Comparison of ENCODE assay signal across 8 cellular contexts in the genomic region with DNA sequence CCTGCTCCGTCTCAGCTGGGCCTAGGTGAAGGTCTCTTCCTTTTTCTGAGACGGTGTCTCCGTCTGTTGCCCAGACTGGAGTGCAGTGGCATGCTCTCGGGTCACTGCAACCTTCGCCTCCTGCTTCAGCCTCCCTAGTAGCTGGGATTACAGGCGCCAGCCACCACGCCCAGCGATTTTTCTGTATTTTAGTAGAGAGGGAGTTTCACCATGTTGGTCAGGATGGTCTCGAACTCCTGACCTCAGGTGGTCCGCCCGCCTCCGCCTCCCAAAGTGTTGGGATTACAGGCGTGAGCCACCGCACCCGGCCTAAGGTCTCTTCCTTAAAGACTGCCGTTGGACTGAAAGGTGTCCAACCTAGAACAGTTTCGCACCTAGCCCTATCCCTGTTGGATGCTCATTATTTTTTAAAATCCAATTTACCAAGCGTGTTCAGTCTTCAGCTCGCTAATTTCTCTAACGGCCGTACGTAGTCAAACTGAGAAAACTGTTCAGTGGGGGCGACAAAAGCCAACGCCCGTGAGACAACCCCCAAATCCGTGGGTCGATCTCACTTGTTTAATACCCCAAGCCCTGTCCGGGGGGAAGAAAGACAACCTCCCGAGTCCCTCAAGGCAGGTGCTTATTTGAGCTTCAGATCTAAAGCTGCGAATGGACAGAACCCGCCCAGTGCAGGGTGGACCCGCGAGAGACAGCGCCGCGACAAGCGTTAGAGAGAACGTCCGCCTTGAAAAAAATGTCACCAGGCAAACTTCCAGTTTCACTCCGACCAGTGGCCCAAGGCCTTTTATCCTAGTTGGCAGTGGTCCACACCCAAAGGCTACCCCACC. TPM values are rescaled to one million over a fixed set of nuclear protein-coding genes. Genes with fewer than 3 reads are reported as not detected.
DNase-seq lines count a peak whose midpoint lies in the region; ATAC-seq, FAIRE-seq and TF ChIP-seq lines count a peak whose summit lies in the region.

No MANE protein-coding gene starts in this region.

- H2AFZ ChIP-seq in HepG2 (ENCODE audit: low read length) = peak overlapping the region; percentile 13

- peak overlapping the region; percentile 78 for H3K4me3 ChIP-seq in Caco-2 (ENCODE audit: low read depth, low read length)
- peak overlapping the region in 3 of 4 donors; percentile 13 to 73 (median 51) for H3K4me3 ChIP-seq in adrenal gland
- peak overlapping the region; percentile 86 to 97 (median 90) for H3K4me3 ChIP-seq in HepG2 (replicated peaks in 1 of 3; ENCODE audit: insufficient read depth in 1 of 3, low read depth in 2 of 3, low read length in 3 of 3)
- peak overlapping the region; percentile 32 to 81 (median 62) for H3K4me3 ChIP-seq in transverse colon

- 40 to 55% (median 48%) methylated on average over 30 to 40 of the region's 40 CpGs for WGBS in adrenal gland, 4 donors
- WGBS in HepG2 (ENCODE audit: low lambda C conversion rate) = 36% methylated on average over 39 of the region's 40 CpGs
- WGBS in transverse colon (ENCODE audit: low coverage in 1 of 2), 2 donors = 34% methylated on average over 40 of the region's 40 CpGs; no CpG with 5 or more reads in 1 of the 2 donors

- BruUV-seq in Caco-2 (replicated peaks; lab: Mats Ljungman, UMichigan) (TSS peak; percentile 87), HepG2 (replicated peaks; lab: Mats Ljungman, UMichigan) (TSS peak; percentile 86)

- H3K9me3 Mint-ChIP-seq in Caco-2 (ENCODE audit: unreplicated experiment) = no peaks in the 10 kb centered on the region

- H3K4me3 Mint-ChIP-seq in Caco-2 (ENCODE audit: unreplicated experiment) = peak overlapping the region; percentile 89

- TF ChIP-seq CTCF in Caco-2 (IDR thresholded peaks at IDR 0.05; ENCODE audit: insufficient read depth in 1 of 2, low read depth in 1 of 2, low read length in 1 of 2, severe bottlenecking in 1 of 2, unreplicated experiment in 1 of 2) (no peak), adrenal gland (IDR thresholded peaks at IDR 0.05) (peak in 1 of 6 experiments; percentile 15), HepG2 (CRISPR knock-in tag; IDR thresholded peaks at IDR 0.05) (peak; percentile 29; the same call in 1 of the 2 replicates), transverse colon (IDR thresholded peaks at IDR 0.05) (no peak), GM13976 (IDR thresholded peaks at IDR 0.05; ENCODE audit: borderline replicate concordance, control extremely low read depth, extremely low read depth, insufficient read depth, missing control alignments) (no peak)

- DNase-seq in Caco-2 (no peak), adrenal gland (peak in 2 of 7 donors; percentile 24 to 41), HepG2 (ENCODE audit: low spot score) (no peak), transverse colon (peak; percentile 36), NCI-H1417 treated with DMSO at 0.1 percent for 48 hours (lab: John Stamatoyannopoulos, UW) (no peak), NCI-H1048 (lab: John Stamatoyannopoulos, UW) (no peak), GM13976 (ENCODE audit: low spot score) (no peak)

- no peak for FAIRE-seq in HepG2 (lab: Jason Lieb, UNC)

- intact Hi-C loops in Caco-2 (cut with micrococcal nuclease; ENCODE audit: unreplicated experiment) (no loop called here), adrenal gland (cut with DNase I) (no loop called here), HepG2 (cut with micrococcal nuclease; ENCODE audit: unreplicated experiment) (loop anchor here (2.0 kb wide), 1 partner anchor 26 kb away; a partner anchor contains a TSS), transverse colon (cut with DNase I; ENCODE audit: low total_unique reads) (no loop called here)

- in situ Hi-C loops in HepG2 (cut with HindIII; ENCODE audit: extremely low pct_ligation_motif_present, low pct_unique_long_range_greater_than_20kb) = no loop called here
- in situ Hi-C loops in transverse colon (cut with MboI; ENCODE audit: low pct_ligation_motif_present in 1 of 4, low pct_unique_long_range_greater_than_20kb in 1 of 4, low sequenced_read_pairs in 3 of 4) = no loop called here
- in situ Hi-C loops in GM13976 (cut with MboI; ENCODE audit: low sequenced_read_pairs, unreplicated experiment) = no loop called here

- CTCF ChIA-PET in Caco-2 (lab: Charles Lee) = interaction anchor here (0.7 to 2.2 kb wide), 8 partner anchors 10 to 289 kb away, joined by 3 to 16 read pairs (median 6); a partner anchor contains a TSS
- CTCF ChIA-PET in HepG2 (lab: Yijun Ruan, JAX; ENCODE audit: low intra/inter-chr PET ratio, low total read pairs) = no interaction called here

- H3K4me2 ChIP-seq in HepG2 (ENCODE audit: low read depth, low read length) = peak overlapping the region; percentile 86

- TF ChIP-seq EP300 in HepG2 (IDR thresholded peaks at IDR 0.05; ENCODE audit: low read depth in 2 of 2, low read length in 2 of 2) (no peak), HepG2 (CRISPR knock-in tag; IDR thresholded peaks at IDR 0.05; ENCODE audit: borderline replicate concordance) (no peak), transverse colon (IDR thresholded peaks at IDR 0.05; ENCODE audit: low read depth) (no peak)

- peak overlapping the region; percentile 87 for H3K9ac ChIP-seq in HepG2 (ENCODE audit: insufficient read depth, low read depth, low read length)

- H3K36me3 Mint-ChIP-seq in Caco-2 (ENCODE audit: insufficient read depth, unreplicated experiment) = peaks cover 24% of the 10 kb centered on the region

- H3K27ac Mint-ChIP-seq in Caco-2 (ENCODE audit: unreplicated experiment) = peak overlapping the region; percentile 98

- no peak for TF ChIP-seq RAD21 in HepG2 (CRISPR knock-in tag; IDR thresholded peaks at IDR 0.05)

- no peaks in the 10 kb centered on the region for H3K27me3 ChIP-seq in Caco-2 (replicated peaks; ENCODE audit: control insufficient read depth, insufficient read depth, low read length)
- H3K27me3 ChIP-seq in adrenal gland = no peaks in the 10 kb centered on the region
- no peaks in the 10 kb centered on the region; a peak in 1 of 5 replicates for H3K27me3 ChIP-seq in HepG2 (ENCODE audit: control insufficient read depth in 1 of 2, insufficient read depth in 2 of 2, low read length in 2 of 2)
- no peaks in the 10 kb centered on the region for H3K27me3 ChIP-seq in transverse colon

- peaks cover 13% of the 10 kb centered on the region for H4K20me1 ChIP-seq in HepG2 (ENCODE audit: insufficient read depth, low read length)

- H3K4me1 ChIP-seq in Caco-2 = peaks cover 5% of the 10 kb centered on the region
- H3K4me1 ChIP-seq in adrenal gland (replicated peaks in 1 of 2) = peaks cover 10 to 38% of the 10 kb centered on the region in 2 donors
- peaks cover 47% of the 10 kb centered on the region for H3K4me1 ChIP-seq in HepG2 (ENCODE audit: insufficient read depth, low read length)
- H3K4me1 ChIP-seq in transverse colon = peaks cover 8 to 35% (median 18%) of the 10 kb centered on the region in 4 donors

- H3K36me3 ChIP-seq in Caco-2 (ENCODE audit: control insufficient read depth, insufficient read depth, low read length) (no peaks in the 10 kb centered on the region), adrenal gland (replicated peaks in 1 of 2) (no peaks in the 10 kb centered on the region), HepG2 (replicated peaks in 1 of 2; ENCODE audit: control insufficient read depth in 1 of 2, insufficient read depth in 2 of 2, low read length in 2 of 2) (no peaks in the 10 kb centered on the region), transverse colon (no peaks in the 10 kb centered on the region)

- ATAC-seq in HG02870 (IDR thresholded peaks at IDR 0.05; ENCODE audit: unreplicated experiment) (peak; percentile 10), HepG2 (peak; percentile 52)

- H3K79me2 ChIP-seq in HepG2 (ENCODE audit: insufficient read depth, low read length) = peaks cover 36% of the 10 kb centered on the region

- H3K9me3 ChIP-seq in Caco-2 (no peaks in the 10 kb centered on the region), adrenal gland (replicated peaks in 1 of 3) (no peaks in the 10 kb centered on the region), HepG2 (ENCODE audit: low read length) (no peaks in the 10 kb centered on the region), transverse colon (no peaks in the 10 kb centered on the region)

- TF ChIP-seq POLR2A in adrenal gland (IDR thresholded peaks at IDR 0.05) = peak; percentile 45 to 46
- no peak for TF ChIP-seq POLR2A in HepG2 (IDR thresholded peaks at IDR 0.05; ENCODE audit: insufficient read depth in 1 of 2, low read depth in 2 of 2, low read length in 2 of 2)
- TF ChIP-seq POLR2A in transverse colon (IDR thresholded peaks at IDR 0.05) = peak; percentile 76

- peaks cover 25% of the 10 kb centered on the region for H3K4me1 Mint-ChIP-seq in Caco-2 (ENCODE audit: low read depth, unreplicated experiment)

- H3K27ac ChIP-seq in adrenal gland (peak overlapping the region; percentile 48 to 99 (median 92)), HepG2 (ENCODE audit: extremely low read length, insufficient read depth, low read length) (peak overlapping the region; percentile 96), transverse colon (peak overlapping the region; percentile 93 to 97 (median 96))

- H3K27me3 Mint-ChIP-seq in Caco-2 (ENCODE audit: insufficient read depth, unreplicated experiment) = no peaks in the 10 kb centered on the region

- POLR2A ChIA-PET in Caco-2 (lab: Charles Lee) (interaction anchor here (0.5 to 3.6 kb wide), 13 partner anchors 9 to 1171 kb away, joined by 3 to 73 read pairs (median 4); a partner anchor contains a TSS), HepG2 (lab: Yijun Ruan, JAX) (interaction anchor here (0.6 to 5.1 kb wide), 18 partner anchors 11 to 332 kb away, joined by 3 to 179 read pairs (median 4); a partner anchor contains a TSS)

RNA-seq across cellular contexts. Expression of a gene that starts 1.0 kb away (rescaled TPM):
- total RNA-seq in Caco-2 (2022) (39.2 and 39.3 TPM in 2 replicates), adrenal gland (10 to 100 TPM; 23.9 to 47.5 (median 33.9) TPM), HepG2 (2016; rRNA removed; fragmentation: Illumina TruSeq; extraction: Trizol) (32.6 and 41.1 TPM in 2 replicates), transverse colon (10 to 100 TPM; 35.9 to 47.9 (median 43.5) TPM)
- polyA plus RNA-seq in adrenal gland (10 to 100 TPM; 14.8 to 38.9 (median 19.1) TPM), HepG2 (2011; rRNA removed) (25.9 and 27.4 TPM in 2 replicates)
- total RNA-seq in HepG2 (2016; cell fraction: cytosol; rRNA removed; fragmentation: Illumina TruSeq; extraction: Trizol; ENCODE audit: low read depth) = 7.6 TPM in 2 replicates
- total RNA-seq in HepG2 (2016; cell fraction: insoluble cytoplasmic fraction; rRNA removed; fragmentation: Illumina TruSeq; extraction: Trizol) = 32.9 and 39.8 TPM in 2 replicates
- 12.8 and 14.5 TPM in 2 replicates for total RNA-seq in HepG2 (2016; cell fraction: membrane; rRNA removed; fragmentation: Illumina TruSeq; extraction: Trizol)
- total RNA-seq in HepG2 (2016; cell fraction: nucleus; rRNA removed; fragmentation: Illumina TruSeq; extraction: Trizol) = 30.2 and 32.6 TPM in 2 replicates
- 18.5 and 23.3 TPM in 2 replicates for polyA plus RNA-seq in HepG2 (2011; cell fraction: cytosol; rRNA removed)
- polyA plus RNA-seq in HepG2 (2011; cell fraction: nucleus; rRNA removed) = 19.5 and 22.8 TPM in 2 replicates
- 23.1 and 31.4 TPM in 2 replicates for polyA plus RNA-seq in HepG2 (2012)
- 1.5 and 1.6 TPM in 2 replicates for polyA plus RNA-seq in HepG2 (2016; cell fraction: cytosol; fragmentation: Illumina TruSeq; extraction: Trizol; ENCODE audit: low read depth)
- polyA plus RNA-seq in HepG2 (2016; cell fraction: insoluble cytoplasmic fraction; fragmentation: Illumina TruSeq; extraction: Trizol; ENCODE audit: low read depth) = 33.9 and 36.3 TPM in 2 replicates
- polyA plus RNA-seq in HepG2 (2016; cell fraction: membrane; fragmentation: Illumina TruSeq; extraction: Trizol; ENCODE audit: low read depth) = 5.4 and 5.9 TPM in 2 replicates
- polyA plus RNA-seq in HepG2 (2016; cell fraction: nucleus; fragmentation: Illumina TruSeq; extraction: Trizol; ENCODE audit: insufficient read depth, low read depth) = 31.5 and 34.6 TPM in 2 replicates
- polyA minus RNA-seq in HepG2 (2011; rRNA and poly(A)+ RNA removed; ENCODE audit: low replicate concordance) = 36.3 and 49.0 TPM in 2 replicates
- polyA minus RNA-seq in HepG2 (2011; cell fraction: cytosol; rRNA and poly(A)+ RNA removed) = 26.2 and 26.9 TPM in 2 replicates
- 37.9 and 47.6 TPM in 2 replicates for polyA minus RNA-seq in HepG2 (2011; cell fraction: nucleus; rRNA and poly(A)+ RNA removed)

RNA-seq across cellular contexts. Expression of a gene that starts 25.9 kb away (rescaled TPM):
- total RNA-seq in Caco-2 (2022) = 21.2 and 22.3 TPM in 2 replicates
- total RNA-seq in adrenal gland = 10 to 100 TPM; 26.6 to 46.6 (median 42.4) TPM
- polyA plus RNA-seq in adrenal gland = 10 to 100 TPM; 22.6 to 29.9 (median 22.6) TPM
- 7.6 and 14.5 TPM in 2 replicates for total RNA-seq in HepG2 (2016; rRNA removed; fragmentation: Illumina TruSeq; extraction: Trizol)
- 2.5 and 3.5 TPM in 2 replicates for total RNA-seq in HepG2 (2016; cell fraction: cytosol; rRNA removed; fragmentation: Illumina TruSeq; extraction: Trizol; ENCODE audit: low read depth)
- total RNA-seq in HepG2 (2016; cell fraction: insoluble cytoplasmic fraction; rRNA removed; fragmentation: Illumina TruSeq; extraction: Trizol) = 7.2 and 14.6 TPM in 2 replicates
- total RNA-seq in HepG2 (2016; cell fraction: membrane; rRNA removed; fragmentation: Illumina TruSeq; extraction: Trizol) = 6.0 and 6.5 TPM in 2 replicates
- 9.8 and 11.0 TPM in 2 replicates for total RNA-seq in HepG2 (2016; cell fraction: nucleus; rRNA removed; fragmentation: Illumina TruSeq; extraction: Trizol)
- 32.7 and 36.6 TPM in 2 replicates for polyA plus RNA-seq in HepG2 (2011; rRNA removed)
- 31.0 and 32.2 TPM in 2 replicates for polyA plus RNA-seq in HepG2 (2011; cell fraction: cytosol; rRNA removed)
- 53.7 and 60.9 TPM in 2 replicates for polyA plus RNA-seq in HepG2 (2011; cell fraction: nucleus; rRNA removed)
- polyA plus RNA-seq in HepG2 (2012) = 19.9 and 22.6 TPM in 2 replicates
- polyA plus RNA-seq in HepG2 (2016; cell fraction: cytosol; fragmentation: Illumina TruSeq; extraction: Trizol; ENCODE audit: low read depth) = 2.8 and 2.9 TPM in 2 replicates
- polyA plus RNA-seq in HepG2 (2016; cell fraction: insoluble cytoplasmic fraction; fragmentation: Illumina TruSeq; extraction: Trizol; ENCODE audit: low read depth) = 51.1 and 57.2 TPM in 2 replicates
- polyA plus RNA-seq in HepG2 (2016; cell fraction: membrane; fragmentation: Illumina TruSeq; extraction: Trizol; ENCODE audit: low read depth) = 9.0 and 9.6 TPM in 2 replicates
- polyA plus RNA-seq in HepG2 (2016; cell fraction: nucleus; fragmentation: Illumina TruSeq; extraction: Trizol; ENCODE audit: insufficient read depth, low read depth) = 48.1 and 53.6 TPM in 2 replicates
- 15.6 and 54.6 TPM in 2 replicates for polyA minus RNA-seq in HepG2 (2011; rRNA and poly(A)+ RNA removed; ENCODE audit: low replicate concordance)
- 19.7 and 21.8 TPM in 2 replicates for polyA minus RNA-seq in HepG2 (2011; cell fraction: cytosol; rRNA and poly(A)+ RNA removed)
- 13.9 and 15.8 TPM in 2 replicates for polyA minus RNA-seq in HepG2 (2011; cell fraction: nucleus; rRNA and poly(A)+ RNA removed)
- total RNA-seq in transverse colon = 10 to 100 TPM; 49.0 to 82.2 (median 76.5) TPM

RNA-seq across cellular contexts. Expression of a gene that starts 27.4 kb away (rescaled TPM):
- 127 and 139 TPM in 2 replicates for total RNA-seq in Caco-2 (2022)
- total RNA-seq in adrenal gland = 100 to 1,000 TPM in 6 of 8 donors, 10 to 100 TPM in 2; 83.6 to 150 (median 106) TPM
- 100 to 1,000 TPM in 2 of 3 donors, 10 to 100 TPM in 1; 75.8 to 200 (median 165) TPM for polyA plus RNA-seq in adrenal gland
- total RNA-seq in HepG2 (2016; rRNA removed; fragmentation: Illumina TruSeq; extraction: Trizol) = 60.8 and 107 TPM in 2 replicates
- 27.5 and 27.8 TPM in 2 replicates for total RNA-seq in HepG2 (2016; cell fraction: cytosol; rRNA removed; fragmentation: Illumina TruSeq; extraction: Trizol; ENCODE audit: low read depth)
- 63.4 and 105 TPM in 2 replicates for total RNA-seq in HepG2 (2016; cell fraction: insoluble cytoplasmic fraction; rRNA removed; fragmentation: Illumina TruSeq; extraction: Trizol)
- 52.7 and 55.5 TPM in 2 replicates for total RNA-seq in HepG2 (2016; cell fraction: membrane; rRNA removed; fragmentation: Illumina TruSeq; extraction: Trizol)
- 75.4 and 87.9 TPM in 2 replicates for total RNA-seq in HepG2 (2016; cell fraction: nucleus; rRNA removed; fragmentation: Illumina TruSeq; extraction: Trizol)
- polyA plus RNA-seq in HepG2 (2011; rRNA removed) = 188 and 221 TPM in 2 replicates
- 169 and 202 TPM in 2 replicates for polyA plus RNA-seq in HepG2 (2011; cell fraction: cytosol; rRNA removed)
- 588 and 662 TPM in 2 replicates for polyA plus RNA-seq in HepG2 (2011; cell fraction: nucleus; rRNA removed)
- polyA plus RNA-seq in HepG2 (2012) = 125 and 170 TPM in 2 replicates
- 44.3 and 47.9 TPM in 2 replicates for polyA plus RNA-seq in HepG2 (2016; cell fraction: cytosol; fragmentation: Illumina TruSeq; extraction: Trizol; ENCODE audit: low read depth)
- polyA plus RNA-seq in HepG2 (2016; cell fraction: insoluble cytoplasmic fraction; fragmentation: Illumina TruSeq; extraction: Trizol; ENCODE audit: low read depth) = 240 and 247 TPM in 2 replicates
- 62.9 and 66.6 TPM in 2 replicates for polyA plus RNA-seq in HepG2 (2016; cell fraction: membrane; fragmentation: Illumina TruSeq; extraction: Trizol; ENCODE audit: low read depth)
- polyA plus RNA-seq in HepG2 (2016; cell fraction: nucleus; fragmentation: Illumina TruSeq; extraction: Trizol; ENCODE audit: insufficient read depth, low read depth) = 290 and 311 TPM in 2 replicates
- polyA minus RNA-seq in HepG2 (2011; rRNA and poly(A)+ RNA removed; ENCODE audit: low replicate concordance) = 57.0 and 213 TPM in 2 replicates
- 80.2 and 80.3 TPM in 2 replicates for polyA minus RNA-seq in HepG2 (2011; cell fraction: cytosol; rRNA and poly(A)+ RNA removed)
- 241 and 244 TPM in 2 replicates for polyA minus RNA-seq in HepG2 (2011; cell fraction: nucleus; rRNA and poly(A)+ RNA removed)
- 100 to 1,000 TPM; 123 to 278 (median 204) TPM for total RNA-seq in transverse colon

Comparison
In these comparisons a context has a peak if more than half of its experiments do, and no peak if none do; other contexts are left out.
1. POLR2A ChIP-seq: peak in adrenal gland (2 of 2) and transverse colon (single experiment); none in HepG2 (0 of 2).
2. Peak in every context shown above with its lines, with median percentiles within 50 percentile points of each other: H3K4me3 ChIP-seq and H3K27ac ChIP-seq.